21 cellular contexts compared by ENCODE assay signal in genomic region chr3:172328282-172328681, GRCh38.
DNase-seq lines count a peak whose midpoint lies in the region; ATAC-seq, FAIRE-seq and TF ChIP-seq lines count a peak whose summit lies in the region.
"Had no signal": no experiment of that assay in that cellular context is flagged by ENCODE, and none has a peak within 500 bp of the region (broad histone marks: within the 10 kb centered on the region; RNA-seq: fewer than 3 reads in every experiment).

No MANE protein-coding gene starts in this region.

- TF ChIP-seq RAD21 in HepG2 (CRISPR knock-in tag; IDR thresholded peaks at IDR 0.05) = no peak

- no peak overlapping the region for H3K27ac ChIP-seq in HepG2 (ENCODE audit: extremely low read length, insufficient read depth, low read length)
- no peak overlapping the region for H3K27ac ChIP-seq in right lobe of liver
- H3K27ac ChIP-seq: KMS-11, SJSA1 had no signal

- H3K9ac ChIP-seq in HepG2 (ENCODE audit: insufficient read depth, low read depth, low read length) = no peak overlapping the region
- H3K9ac ChIP-seq: KMS-11 had no signal

- ATAC-seq in HepG2 (no peak), right lobe of liver (no peak), T-helper 17 cell (no peak), HG03196 (IDR thresholded peaks at IDR 0.05; ENCODE audit: unreplicated experiment) (no peak), GM18520 (IDR thresholded peaks at IDR 0.05; ENCODE audit: unreplicated experiment) (no peak)
- ATAC-seq in naive thymus-derived CD8-positive, alpha-beta T cell = no peak

- no peaks in the 10 kb centered on the region for H3K9me3 Mint-ChIP-seq in naive thymus-derived CD8-positive, alpha-beta T cell
- H3K9me3 Mint-ChIP-seq: IgD-negative memory B cell had no signal

- H3K4me1 ChIP-seq in HepG2 (ENCODE audit: insufficient read depth, low read length) (no peaks in the 10 kb centered on the region), right lobe of liver (peaks cover 0 to 25% (median 1%) of the 10 kb centered on the region in 4 donors)
- H3K4me1 ChIP-seq: SJSA1 had no signal

- H3K27ac Mint-ChIP-seq in T-helper 17 cell = peak overlapping the region; percentile 66
- H3K27ac Mint-ChIP-seq in naive thymus-derived CD8-positive, alpha-beta T cell = peak overlapping the region in 6 of 10 donors; percentile 2 to 70 (median 22)
- H3K27ac Mint-ChIP-seq: IgD-negative memory B cell had no signal

- H3K79me2 ChIP-seq in HepG2 (ENCODE audit: insufficient read depth, low read length) = no peaks in the 10 kb centered on the region

- H3K36me3 ChIP-seq in HepG2 (replicated peaks in 1 of 2; ENCODE audit: control insufficient read depth in 1 of 2, insufficient read depth in 2 of 2, low read length in 2 of 2) = peaks cover 43 to 96% of the 10 kb centered on the region in 2 experiments
- H3K36me3 ChIP-seq in right lobe of liver = peaks cover 9 to 38% (median 24%) of the 10 kb centered on the region in 4 donors

- TF ChIP-seq CTCF in HepG2 (CRISPR knock-in tag; IDR thresholded peaks at IDR 0.05) = no peak
- TF ChIP-seq CTCF in right lobe of liver (IDR thresholded peaks at IDR 0.05) = no peak

- intact Hi-C loops in HepG2 (cut with micrococcal nuclease; ENCODE audit: unreplicated experiment) = no loop called here
- intact Hi-C loops in right lobe of liver (cut with DNase I) = no loop called here

- CTCF ChIA-PET in HepG2 (lab: Yijun Ruan, JAX; ENCODE audit: low intra/inter-chr PET ratio, low total read pairs) = no interaction called here

- H3K27me3 Mint-ChIP-seq in T-helper 17 cell = no peaks in the 10 kb centered on the region
- no peaks in the 10 kb centered on the region for H3K27me3 Mint-ChIP-seq in naive thymus-derived CD8-positive, alpha-beta T cell
- H3K27me3 Mint-ChIP-seq: IgD-negative memory B cell had no signal

- no peak overlapping the region for H2AFZ ChIP-seq in HepG2 (ENCODE audit: low read length)

- WGBS in HepG2 (ENCODE audit: low lambda C conversion rate) = 96% methylated on average over 4 of the region's 4 CpGs
- 88% methylated on average over 4 of the region's 4 CpGs for WGBS in right lobe of liver (ENCODE audit: insufficient coverage, low coverage, low lambda C conversion rate, missing lambda C conversion rate)

- FAIRE-seq in HepG2 (lab: Jason Lieb, UNC) = no peak
- FAIRE-seq: GM18507, H54 had no signal

- no peak overlapping the region for H3K4me3 Mint-ChIP-seq in T-helper 17 cell
- H3K4me3 Mint-ChIP-seq in naive thymus-derived CD8-positive, alpha-beta T cell = no peak overlapping the region
- H3K4me3 Mint-ChIP-seq: IgD-negative memory B cell had no signal

- no peaks in the 10 kb centered on the region for H3K36me3 Mint-ChIP-seq in T-helper 17 cell (ENCODE audit: low read depth)
- peaks cover 0 to 50% (median 11%) of the 10 kb centered on the region in 3 donors for H3K36me3 Mint-ChIP-seq in naive thymus-derived CD8-positive, alpha-beta T cell

- TF ChIP-seq EP300 in HepG2 (IDR thresholded peaks at IDR 0.05; ENCODE audit: low read depth in 2 of 2, low read length in 2 of 2) = no peak
- TF ChIP-seq EP300 in HepG2 (CRISPR knock-in tag; IDR thresholded peaks at IDR 0.05; ENCODE audit: borderline replicate concordance) = no peak

- H3K4me2 ChIP-seq in HepG2 (ENCODE audit: low read depth, low read length) = no peak overlapping the region
- H3K4me2 ChIP-seq: KMS-11 had no signal

- H3K9me3 ChIP-seq in HepG2 (ENCODE audit: low read length) (no peaks in the 10 kb centered on the region), right lobe of liver (no peaks in the 10 kb centered on the region), T-helper 17 cell (ENCODE audit: control insufficient read depth, low read length, poor library complexity, severe bottlenecking) (no peaks in the 10 kb centered on the region)
- H3K9me3 ChIP-seq: SJSA1 had no signal

- H3K4me1 Mint-ChIP-seq in T-helper 17 cell = peaks cover 2% of the 10 kb centered on the region
- peaks cover 0 to 5% (median 2%) of the 10 kb centered on the region in 4 donors for H3K4me1 Mint-ChIP-seq in naive thymus-derived CD8-positive, alpha-beta T cell

- BruUV-seq in HepG2 (replicated peaks; lab: Mats Ljungman, UMichigan) = no TSS peak

- POLR2A ChIA-PET in HepG2 (lab: Yijun Ruan, JAX) = no interaction called here
- POLR2A ChIA-PET in naive thymus-derived CD8-positive, alpha-beta T cell (lab: Charles Lee) = no interaction called here

- no peak overlapping the region for H3K4me3 ChIP-seq in HepG2 (replicated peaks in 1 of 3; ENCODE audit: insufficient read depth in 1 of 3, low read depth in 2 of 3, low read length in 3 of 3)
- H3K4me3 ChIP-seq in right lobe of liver = no peak overlapping the region
- H3K4me3 ChIP-seq: SJSA1 had no signal

- DNase-seq in HepG2 (ENCODE audit: low spot score) (no peak), right lobe of liver (no peak), T-helper 17 cell (no peak), foreskin melanocyte (no peak)
- DNase-seq in naive thymus-derived CD8-positive, alpha-beta T cell = no peak
- DNase-seq: DMS153, MM.1S, NCI-H1694, NCI-H2029 treated with DMSO at 0.1 percent for 48 hours, NCI-H226, NCI-H510A, NCI-H69, Right ventricle myocardium superior, RPMI8226 had no signal

- H4K20me1 ChIP-seq in HepG2 (ENCODE audit: insufficient read depth, low read length) = peaks cover 72% of the 10 kb centered on the region

- H3K27me3 ChIP-seq in HepG2 (ENCODE audit: control insufficient read depth in 1 of 2, insufficient read depth in 2 of 2, low read length in 2 of 2) (no peaks in the 10 kb centered on the region), right lobe of liver (no peaks in the 10 kb centered on the region)
- H3K27me3 ChIP-seq: SJSA1 had no signal

- TF ChIP-seq POLR2A in HepG2 (IDR thresholded peaks at IDR 0.05; ENCODE audit: insufficient read depth in 1 of 2, low read depth in 2 of 2, low read length in 2 of 2) (peak in 1 of 2 experiments; percentile 31; a peak in 1 of 4 replicates), right lobe of liver (IDR thresholded peaks at IDR 0.05) (no peak)

- in situ Hi-C loops in HepG2 (cut with HindIII; ENCODE audit: extremely low pct_ligation_motif_present, low pct_unique_long_range_greater_than_20kb) = no loop called here

TF ChIP-seq in HepG2, 621 proteins besides CTCF, POLR2A, EP300 and RAD21:
- TF ChIP-seq PCBP2 (optimal IDR thresholded peaks at IDR 0.05; ENCODE audit: low read depth, low read length, poor library complexity, severe bottlenecking) (no peak), NFE2L1 (CRISPR knock-in tag; IDR thresholded peaks at IDR 0.05; ENCODE audit: borderline replicate concordance) (no peak), RBM22 (optimal IDR thresholded peaks at IDR 0.05; ENCODE audit: low read length) (peak; percentile 98), THRA (CRISPR knock-in tag; IDR thresholded peaks at IDR 0.05; ENCODE audit: borderline replicate concordance) (no peak), MLX (CRISPR knock-in tag; IDR thresholded peaks at IDR 0.05) (no peak), ZNF746 (CRISPR knock-in tag; IDR thresholded peaks at IDR 0.05) (no peak), GTF3A (CRISPR knock-in tag; conservative IDR thresholded peaks at IDR 0.05) (no peak), SRY (CRISPR knock-in tag; IDR thresholded peaks at IDR 0.05) (no peak), PAF1 (CRISPR knock-in tag; IDR thresholded peaks at IDR 0.05) (peak; percentile 31; the same call in 1 of the 2 replicates)
- TF ChIP-seq, protein P1, sequence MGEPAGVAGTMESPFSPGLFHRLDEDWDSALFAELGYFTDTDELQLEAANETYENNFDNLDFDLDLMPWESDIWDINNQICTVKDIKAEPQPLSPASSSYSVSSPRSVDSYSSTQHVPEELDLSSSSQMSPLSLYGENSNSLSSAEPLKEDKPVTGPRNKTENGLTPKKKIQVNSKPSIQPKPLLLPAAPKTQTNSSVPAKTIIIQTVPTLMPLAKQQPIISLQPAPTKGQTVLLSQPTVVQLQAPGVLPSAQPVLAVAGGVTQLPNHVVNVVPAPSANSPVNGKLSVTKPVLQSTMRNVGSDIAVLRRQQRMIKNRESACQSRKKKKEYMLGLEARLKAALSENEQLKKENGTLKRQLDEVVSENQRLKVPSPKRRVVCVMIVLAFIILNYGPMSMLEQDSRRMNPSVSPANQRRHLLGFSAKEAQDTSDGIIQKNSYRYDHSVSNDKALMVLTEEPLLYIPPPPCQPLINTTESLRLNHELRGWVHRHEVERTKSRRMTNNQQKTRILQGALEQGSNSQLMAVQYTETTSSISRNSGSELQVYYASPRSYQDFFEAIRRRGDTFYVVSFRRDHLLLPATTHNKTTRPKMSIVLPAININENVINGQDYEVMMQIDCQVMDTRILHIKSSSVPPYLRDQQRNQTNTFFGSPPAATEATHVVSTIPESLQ (CRISPR knock-in tag; conservative IDR thresholded peaks at IDR 0.05) = no peak
- TF ChIP-seq, protein P2, sequence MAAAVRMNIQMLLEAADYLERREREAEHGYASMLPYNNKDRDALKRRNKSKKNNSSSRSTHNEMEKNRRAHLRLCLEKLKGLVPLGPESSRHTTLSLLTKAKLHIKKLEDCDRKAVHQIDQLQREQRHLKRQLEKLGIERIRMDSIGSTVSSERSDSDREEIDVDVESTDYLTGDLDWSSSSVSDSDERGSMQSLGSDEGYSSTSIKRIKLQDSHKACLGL (CRISPR knock-in tag; IDR thresholded peaks at IDR 0.05) = no peak
- TF ChIP-seq, protein P3, sequence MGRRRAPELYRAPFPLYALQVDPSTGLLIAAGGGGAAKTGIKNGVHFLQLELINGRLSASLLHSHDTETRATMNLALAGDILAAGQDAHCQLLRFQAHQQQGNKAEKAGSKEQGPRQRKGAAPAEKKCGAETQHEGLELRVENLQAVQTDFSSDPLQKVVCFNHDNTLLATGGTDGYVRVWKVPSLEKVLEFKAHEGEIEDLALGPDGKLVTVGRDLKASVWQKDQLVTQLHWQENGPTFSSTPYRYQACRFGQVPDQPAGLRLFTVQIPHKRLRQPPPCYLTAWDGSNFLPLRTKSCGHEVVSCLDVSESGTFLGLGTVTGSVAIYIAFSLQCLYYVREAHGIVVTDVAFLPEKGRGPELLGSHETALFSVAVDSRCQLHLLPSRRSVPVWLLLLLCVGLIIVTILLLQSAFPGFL (CRISPR knock-in tag; IDR thresholded peaks at IDR 0.05) = no peak
